1 cellular context compared by ENCODE assay signal in the genomic region with DNA sequence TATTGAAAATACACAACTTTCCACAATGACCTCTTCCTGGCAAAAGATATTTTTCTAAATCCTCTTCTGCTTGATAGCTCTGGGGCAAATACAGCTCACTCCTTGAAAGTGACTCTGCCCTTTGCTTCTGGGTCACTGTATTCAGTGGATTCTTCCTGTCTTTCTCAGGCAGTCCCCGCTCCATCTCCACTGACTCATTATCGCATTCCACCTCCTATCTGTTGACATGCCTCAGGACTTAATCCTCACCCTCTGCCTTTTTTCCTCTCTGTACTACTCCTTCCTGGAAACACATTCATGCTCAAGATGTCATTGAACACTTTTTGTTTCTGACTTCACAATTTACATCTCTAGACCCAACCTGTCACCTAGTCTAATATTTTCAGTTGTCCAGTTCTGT.
TF ChIP-seq lines count a peak whose summit lies in the region.

No MANE protein-coding gene starts in this region.

TF ChIP-seq in IMR-90, 13 proteins besides CTCF, POLR2A, EP300 and RAD21:
- TF ChIP-seq, protein P1, sequence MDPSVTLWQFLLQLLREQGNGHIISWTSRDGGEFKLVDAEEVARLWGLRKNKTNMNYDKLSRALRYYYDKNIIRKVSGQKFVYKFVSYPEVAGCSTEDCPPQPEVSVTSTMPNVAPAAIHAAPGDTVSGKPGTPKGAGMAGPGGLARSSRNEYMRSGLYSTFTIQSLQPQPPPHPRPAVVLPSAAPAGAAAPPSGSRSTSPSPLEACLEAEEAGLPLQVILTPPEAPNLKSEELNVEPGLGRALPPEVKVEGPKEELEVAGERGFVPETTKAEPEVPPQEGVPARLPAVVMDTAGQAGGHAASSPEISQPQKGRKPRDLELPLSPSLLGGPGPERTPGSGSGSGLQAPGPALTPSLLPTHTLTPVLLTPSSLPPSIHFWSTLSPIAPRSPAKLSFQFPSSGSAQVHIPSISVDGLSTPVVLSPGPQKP (IDR thresholded peaks at IDR 0.05; ENCODE audit: borderline replicate concordance, low read depth, low read length) = no peak
- TF ChIP-seq CHD1 (IDR thresholded peaks at IDR 0.05; ENCODE audit: low read depth, low read length) (no peak), BHLHE40 (IDR thresholded peaks at IDR 0.05; ENCODE audit: low read depth, low read length) (no peak), MAZ (IDR thresholded peaks at IDR 0.05; ENCODE audit: borderline replicate concordance, low read depth, low read length) (no peak), RFX5 (IDR thresholded peaks at IDR 0.05; ENCODE audit: low read depth, low read length) (no peak), MXI1 (IDR thresholded peaks at IDR 0.05; ENCODE audit: borderline replicate concordance, low read depth, low read length) (no peak), MAFK (IDR thresholded peaks at IDR 0.05; ENCODE audit: low read depth, low read length) (no peak), FOS (IDR thresholded peaks at IDR 0.05; ENCODE audit: low read depth, low read length) (no peak), SMC3 (IDR thresholded peaks at IDR 0.05; ENCODE audit: low read depth, low read length) (no peak), CEBPB (IDR thresholded peaks at IDR 0.05; ENCODE audit: low read depth, low read length) (no peak), NFE2L2 (IDR thresholded peaks at IDR 0.05; ENCODE audit: low read depth, low read length) (no peak), RCOR1 (IDR thresholded peaks at IDR 0.05; ENCODE audit: insufficient replicate concordance, low read length) (no peak)
- TF ChIP-seq, protein P2, sequence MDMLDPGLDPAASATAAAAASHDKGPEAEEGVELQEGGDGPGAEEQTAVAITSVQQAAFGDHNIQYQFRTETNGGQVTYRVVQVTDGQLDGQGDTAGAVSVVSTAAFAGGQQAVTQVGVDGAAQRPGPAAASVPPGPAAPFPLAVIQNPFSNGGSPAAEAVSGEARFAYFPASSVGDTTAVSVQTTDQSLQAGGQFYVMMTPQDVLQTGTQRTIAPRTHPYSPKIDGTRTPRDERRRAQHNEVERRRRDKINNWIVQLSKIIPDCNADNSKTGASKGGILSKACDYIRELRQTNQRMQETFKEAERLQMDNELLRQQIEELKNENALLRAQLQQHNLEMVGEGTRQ (IDR thresholded peaks at IDR 0.05; ENCODE audit: low read depth, low read length) = no peak
